Comparison of ENCODE assay signal across 21 cellular contexts in the genomic region with DNA sequence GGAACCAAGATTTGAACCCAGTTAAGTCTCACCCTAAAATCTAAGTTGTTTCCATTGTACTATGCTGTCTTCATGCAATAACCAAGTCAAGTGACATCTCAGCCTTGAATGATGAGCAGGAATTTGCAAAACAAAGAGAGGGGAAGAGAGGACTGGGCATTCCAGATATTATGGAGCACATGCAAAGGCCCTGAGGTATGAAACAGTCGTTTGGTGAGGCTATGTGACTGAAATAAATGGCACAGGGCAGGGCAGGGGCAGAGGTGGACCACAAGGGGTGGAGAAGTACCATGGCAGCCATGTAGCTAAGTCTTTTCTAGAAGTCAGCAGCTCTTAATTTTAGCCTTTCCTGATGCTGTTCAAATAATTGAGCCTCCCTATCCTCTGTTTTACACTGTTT. TPM values are rescaled to one million over a fixed set of nuclear protein-coding genes. Genes with fewer than 3 reads are reported as not detected.
A peak's percentile ranks its signal among the peaks of the same experiment; 100 is the strongest.
DNase-seq lines count a peak whose midpoint lies in the region; ATAC-seq and TF ChIP-seq lines count a peak whose summit lies in the region.
"Had no signal": no experiment of that assay in that cellular context is flagged by ENCODE, and none has a peak within 500 bp of the region (broad histone marks: within the 10 kb centered on the region; RNA-seq: fewer than 3 reads in every experiment).

No MANE protein-coding gene starts in this region.

- TF ChIP-seq CTCF in left ventricle myocardium inferior (IDR thresholded peaks at IDR 0.05; ENCODE audit: borderline replicate concordance) (no peak), sigmoid colon (IDR thresholded peaks at IDR 0.05) (no peak)

- DNase-seq in left ventricle myocardium inferior (no peak), left ventricle myocardium superior (no peak), sigmoid colon (no peak), ureter (ENCODE audit: low spot score) (no peak), activated gamma-delta T cell treated with Interleukin-2 at 50 U/mL for 16 hours (no peak), DMS 273 (lab: John Stamatoyannopoulos, UW; ENCODE audit: unreplicated experiment) (no peak)
- no peak for DNase-seq in central memory CD8-positive, alpha-beta T cell (ENCODE audit: low spot score in 2 of 2)
- DNase-seq: CD4-positive, CD25-positive, alpha-beta regulatory T cell; H9; HFFc6; Karpas-422; NCI-H1092; NCI-H1417 treated with DMSO at 0.1 percent for 48 hours; NCI-H1694 treated with DMSO at 0.1 percent for 48 hours; NCI-H2081; NCI-H2227 treated with DMSO at 0.1 percent for 48 hours; NCI-H526 treated with DMSO at 0.1 percent for 48 hours; SHP77 had no signal

- H3K36me3 ChIP-seq in left ventricle myocardium inferior: no peaks in the 10 kb centered on the region
- no peaks in the 10 kb centered on the region for H3K36me3 ChIP-seq in sigmoid colon
- H3K36me3 ChIP-seq: BLaER1 had no signal

- H3K4me3 Mint-ChIP-seq in central memory CD8-positive, alpha-beta T cell: no peak overlapping the region
- H3K4me3 Mint-ChIP-seq: H9, HFFc6 had no signal

- H3K4me1 ChIP-seq in left ventricle myocardium inferior (peaks cover 34% of the 10 kb centered on the region), sigmoid colon (peaks cover 0 to 38% (median 10%) of the 10 kb centered on the region in 4 donors)
- H3K4me1 ChIP-seq: BLaER1 had no signal

- no peaks in the 10 kb centered on the region for H3K27me3 ChIP-seq in left ventricle myocardium inferior (ENCODE audit: low read depth)
- no peaks in the 10 kb centered on the region for H3K27me3 ChIP-seq in sigmoid colon
- H3K27me3 ChIP-seq: BLaER1 had no signal

- no peaks in the 10 kb centered on the region for H3K9me3 ChIP-seq in left ventricle myocardium inferior (replicated peaks)
- no peaks in the 10 kb centered on the region for H3K9me3 ChIP-seq in sigmoid colon
- H3K9me3 ChIP-seq: BLaER1 had no signal

- no peaks in the 10 kb centered on the region for H3K27me3 Mint-ChIP-seq in central memory CD8-positive, alpha-beta T cell
- H3K27me3 Mint-ChIP-seq: CD4-positive, CD25-positive, alpha-beta regulatory T cell had no signal

- no peak for ATAC-seq in left ventricle myocardium superior
- ATAC-seq in central memory CD8-positive, alpha-beta T cell (replicated peaks; ENCODE audit: extremely low read depth, poor library complexity, severe bottlenecking): no peak
- ATAC-seq: Panc1 had no signal

- no peak for TF ChIP-seq EP300 in sigmoid colon (IDR thresholded peaks at IDR 0.05)

- H3K4me3 ChIP-seq in left ventricle myocardium inferior (no peak overlapping the region), sigmoid colon (no peak overlapping the region)
- H3K4me3 ChIP-seq: BLaER1 had no signal

- H3K27ac ChIP-seq in left ventricle myocardium inferior (replicated peaks) (peak overlapping the region; percentile 64), sigmoid colon (peak overlapping the region; percentile 11 to 61 (median 38))
- H3K27ac ChIP-seq: BLaER1, RWPE1 had no signal

- H3K27ac Mint-ChIP-seq in central memory CD8-positive, alpha-beta T cell (ENCODE audit: low read depth): peak overlapping the region; percentile 12
- H3K27ac Mint-ChIP-seq: CD4-positive, CD25-positive, alpha-beta regulatory T cell; H9; HFFc6 had no signal

- no peaks in the 10 kb centered on the region for H3K36me3 Mint-ChIP-seq in central memory CD8-positive, alpha-beta T cell (ENCODE audit: insufficient read depth)
- H3K36me3 Mint-ChIP-seq: CD4-positive, CD25-positive, alpha-beta regulatory T cell had no signal

- no peaks in the 10 kb centered on the region for H3K9me3 Mint-ChIP-seq in central memory CD8-positive, alpha-beta T cell
- H3K9me3 Mint-ChIP-seq: CD4-positive, CD25-positive, alpha-beta regulatory T cell; H9; HFFc6 had no signal

- H3K4me1 Mint-ChIP-seq in central memory CD8-positive, alpha-beta T cell: peaks cover 18% of the 10 kb centered on the region

- intact Hi-C loops in left ventricle myocardium inferior (cut with micrococcal nuclease) (no loop called here), left ventricle myocardium superior (cut with micrococcal nuclease) (no loop called here), sigmoid colon (cut with DNase I) (no loop called here)

- WGBS in sigmoid colon, 2 donors: 81 to 89% methylated on average over 1 of the region's 1 CpG

- TF ChIP-seq POLR2A in sigmoid colon (IDR thresholded peaks at IDR 0.05): no peak

RNA-seq across cellular contexts. Expression of a gene that starts 37.6 kb away (rescaled TPM):
- total RNA-seq in left ventricle myocardium inferior (112 TPM), left ventricle myocardium superior (102 TPM), sigmoid colon (100 to 1,000 TPM; 213 to 381 (median 301) TPM), ureter (80.3 TPM)
- polyA plus RNA-seq in sigmoid colon: 100 to 1,000 TPM in 2 of 3 donors, 10 to 100 TPM in 1; 87.5 to 205 (median 178) TPM
